In genomic region chr11:124953753-124954624, GRCh38 we compare ENCODE assay signal across 8 cellular contexts. TPM values are rescaled to one million over a fixed set of nuclear protein-coding genes. Genes with fewer than 3 reads are reported as not detected.
DNase-seq lines count a peak whose midpoint lies in the region; ATAC-seq, FAIRE-seq and TF ChIP-seq lines count a peak whose summit lies in the region.

CCDC15 (plus strand) TSS chr11:124954202; CDS start chr11:124954733, 531 bp downstream.

- intact Hi-C loops in left ventricle myocardium superior (cut with micrococcal nuclease) (no loop called here), prostate gland (cut with DNase I) (loop anchor here (10.0 kb wide), 1 partner anchor 481 kb away; no protein-coding TSS in a partner anchor)

- no peaks in the 10 kb centered on the region for H3K36me3 ChIP-seq in prostate gland

- H3K4me3 ChIP-seq in prostate gland: peak within 1 kb of the TSS; percentile 47 to 54

- peak; percentile 98 for TF ChIP-seq POLR2A in GM12892 (IDR thresholded peaks at IDR 0.05; ENCODE audit: low read depth, low read length)
- peak; percentile 77 for TF ChIP-seq POLR2A in prostate gland (IDR thresholded peaks at IDR 0.05)

- no peaks in the 10 kb centered on the region for H3K27me3 ChIP-seq in prostate gland (replicated peaks; ENCODE audit: insufficient read depth)

- FAIRE-seq in GM12892 (lab: Jason Lieb, UNC) (peak; percentile 100), urothelium cell line (lab: Jason Lieb, UNC) (no peak)

- H3K4me1 ChIP-seq in prostate gland (replicated peaks): no peaks in the 10 kb centered on the region

- H3K27ac ChIP-seq in prostate gland: peak within 1 kb of the TSS; percentile 80

- peak; percentile 100 for ATAC-seq in HG02840 (IDR thresholded peaks at IDR 0.05; ENCODE audit: low FRiP score, unreplicated experiment)
- ATAC-seq in left ventricle myocardium superior: peak; percentile 100

- 0% methylated on average over 46 of the region's 54 CpGs for WGBS in prostate gland

- peak; percentile 61 for DNase-seq in GM12892 (ENCODE audit: insufficient read length)
- peak; percentile 56 for DNase-seq in NCI-H1436 treated with DMSO at 0.1 percent for 48 hours (lab: John Stamatoyannopoulos, UW)
- DNase-seq in T follicular helper cell (ENCODE audit: low read depth): peak; percentile 91
- peak; percentile 58 to 98 (median 96) for DNase-seq in amygdala (lab: John Stamatoyannopoulos, UW)
- peak; percentile 97 for DNase-seq in left ventricle myocardium superior
- peak; percentile 96 for DNase-seq in prostate gland (ENCODE audit: low spot score)
- DNase-seq in urothelium cell line (ENCODE audit: low spot score): peak; percentile 93

- TF ChIP-seq CTCF in prostate gland (IDR thresholded peaks at IDR 0.05): peak in 1 of 4 experiments; percentile 17

- H3K9me3 ChIP-seq in prostate gland: no peaks in the 10 kb centered on the region

RNA-seq across cellular contexts. Expression of gene CCDC15, which starts in this region (rescaled TPM):
- polyA plus RNA-seq in GM12892 (2012; ENCODE audit: missing spikeins): 3.1 TPM
- total RNA-seq in left ventricle myocardium superior (0.25 TPM), prostate gland (1 to 10 TPM; 3.6 to 7.1 TPM)

Comparison
In these comparisons a context has a peak if more than half of its experiments do, and no peak if none do; other contexts are left out.
1. Peak in every context shown above with its lines: DNase-seq, ATAC-seq, H3K4me3 ChIP-seq and H3K27ac ChIP-seq.
2. Peak in DNase-seq and ATAC-seq in left ventricle myocardium superior; RNA of the gene not detected or under 1 TPM.